Comparison of ENCODE assay signal across 1 cellular context in the genomic region with DNA sequence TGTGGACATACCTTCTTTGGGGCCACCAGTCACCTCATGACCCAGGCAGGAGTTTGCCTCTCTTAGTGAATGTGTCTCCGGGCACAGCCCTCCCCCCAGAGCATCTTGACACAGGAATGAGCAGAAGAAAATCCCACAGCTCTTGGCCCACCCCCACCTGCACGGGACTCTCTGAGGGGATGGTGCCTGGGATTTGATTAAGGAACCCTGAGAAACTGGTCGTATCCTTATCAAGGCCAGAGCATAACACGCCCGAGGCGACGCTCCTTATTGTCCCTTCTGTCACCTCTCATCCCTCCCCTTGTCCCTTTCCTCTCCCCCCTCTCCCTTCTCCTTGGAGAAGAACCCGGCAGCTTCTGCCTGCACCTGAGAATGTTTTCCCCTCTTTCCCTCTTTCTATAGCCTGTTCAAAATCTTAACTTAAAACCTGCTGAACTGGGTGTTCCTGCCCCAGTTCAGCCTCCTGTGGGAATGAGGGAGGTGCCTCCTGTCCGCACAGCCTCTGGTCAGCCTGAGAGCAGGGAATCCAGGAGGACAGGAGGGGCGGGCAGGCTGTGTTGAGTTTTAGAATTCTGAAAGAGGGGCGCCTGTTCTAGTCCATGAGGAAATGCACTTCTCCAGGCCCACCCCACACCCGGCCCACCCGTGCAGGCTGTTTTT.
TF ChIP-seq lines count a peak whose summit lies in the region.

No MANE protein-coding gene starts in this region.

TF ChIP-seq in WTC11, 78 proteins besides CTCF, POLR2A, EP300 and RAD21 (continued from another document):
- TF ChIP-seq, protein P1, sequence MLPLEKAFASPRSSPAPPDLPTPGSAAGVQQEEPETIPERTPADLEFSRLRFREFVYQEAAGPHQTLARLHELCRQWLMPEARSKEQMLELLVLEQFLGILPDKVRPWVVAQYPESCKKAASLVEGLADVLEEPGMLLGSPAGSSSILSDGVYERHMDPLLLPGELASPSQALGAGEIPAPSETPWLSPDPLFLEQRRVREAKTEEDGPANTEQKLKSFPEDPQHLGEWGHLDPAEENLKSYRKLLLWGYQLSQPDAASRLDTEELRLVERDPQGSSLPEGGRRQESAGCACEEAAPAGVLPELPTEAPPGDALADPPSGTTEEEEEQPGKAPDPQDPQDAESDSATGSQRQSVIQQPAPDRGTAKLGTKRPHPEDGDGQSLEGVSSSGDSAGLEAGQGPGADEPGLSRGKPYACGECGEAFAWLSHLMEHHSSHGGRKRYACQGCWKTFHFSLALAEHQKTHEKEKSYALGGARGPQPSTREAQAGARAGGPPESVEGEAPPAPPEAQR (CRISPR knock-in tag; IDR thresholded peaks at IDR 0.05), result no peak
- TF ChIP-seq TP53 (CRISPR knock-in tag; IDR thresholded peaks at IDR 0.05) (no peak), SP1 (CRISPR knock-in tag; conservative IDR thresholded peaks at IDR 0.05) (no peak), GABPB1 (CRISPR knock-in tag; IDR thresholded peaks at IDR 0.05) (no peak), MXD4 (CRISPR knock-in tag; IDR thresholded peaks at IDR 0.05; ENCODE audit: borderline replicate concordance) (no peak)
- TF ChIP-seq, protein P2, sequence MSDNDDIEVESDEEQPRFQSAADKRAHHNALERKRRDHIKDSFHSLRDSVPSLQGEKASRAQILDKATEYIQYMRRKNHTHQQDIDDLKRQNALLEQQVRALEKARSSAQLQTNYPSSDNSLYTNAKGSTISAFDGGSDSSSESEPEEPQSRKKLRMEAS (CRISPR knock-in tag; IDR thresholded peaks at IDR 0.05), result no peak
- TF ChIP-seq, protein P3, sequence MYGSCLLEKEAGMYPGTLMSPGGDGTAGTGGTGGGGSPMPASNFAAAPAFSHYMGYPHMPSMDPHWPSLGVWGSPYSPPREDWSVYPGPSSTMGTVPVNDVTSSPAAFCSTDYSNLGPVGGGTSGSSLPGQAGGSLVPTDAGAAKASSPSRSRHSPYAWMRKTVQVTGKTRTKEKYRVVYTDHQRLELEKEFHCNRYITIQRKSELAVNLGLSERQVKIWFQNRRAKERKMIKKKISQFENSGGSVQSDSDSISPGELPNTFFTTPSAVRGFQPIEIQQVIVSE (CRISPR knock-in tag; IDR thresholded peaks at IDR 0.05; ENCODE audit: borderline replicate concordance), result no peak
